In the genomic region with DNA sequence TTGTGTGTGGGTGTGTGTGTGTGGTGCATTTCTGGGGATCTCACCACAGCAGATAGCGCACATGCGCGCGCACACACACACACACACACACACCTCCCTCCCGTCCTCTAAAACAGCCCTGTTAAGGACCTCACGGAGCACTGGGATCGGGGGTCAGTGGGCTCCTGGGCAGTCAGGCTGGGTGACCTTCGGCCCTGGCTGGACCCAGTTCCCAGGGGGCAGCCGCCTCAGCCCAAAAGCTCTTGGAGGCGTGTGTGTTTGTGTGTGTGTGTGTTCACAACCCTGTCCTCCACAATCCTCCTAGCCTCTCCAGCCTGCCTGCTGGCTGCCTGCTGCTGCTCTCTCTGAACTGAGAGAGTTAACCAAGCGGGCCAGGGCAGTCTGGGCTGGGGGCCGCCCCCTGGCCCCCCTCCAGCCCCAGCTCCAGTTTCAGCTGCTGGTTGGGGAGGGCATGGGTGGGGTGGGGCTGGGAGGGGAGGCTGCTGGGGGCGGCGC, we compare ENCODE assay signal across 11 cellular contexts. TPM values are rescaled to one million over a fixed set of nuclear protein-coding genes. Genes with fewer than 3 reads are reported as not detected.
DNase-seq lines count a peak whose midpoint lies in the region; ATAC-seq and TF ChIP-seq lines count a peak whose summit lies in the region.
"Had no signal": no experiment of that assay in that cellular context is flagged by ENCODE, and none has a peak within 500 bp of the region (broad histone marks: within the 10 kb centered on the region; RNA-seq: fewer than 3 reads in every experiment).

No MANE protein-coding gene starts in this region.

- no peaks in the 10 kb centered on the region for H3K9me3 ChIP-seq in ectodermal cell (ENCODE audit: control insufficient read depth, low read length)
- no peaks in the 10 kb centered on the region for H3K9me3 ChIP-seq in lung (ENCODE audit: control insufficient read depth in 2 of 2, insufficient read depth in 1 of 2, low read length in 1 of 2)
- H3K9me3 ChIP-seq in thyroid gland, result no peaks in the 10 kb centered on the region

- no peak for TF ChIP-seq POLR2A in thyroid gland (IDR thresholded peaks at IDR 0.05)

- intact Hi-C loops in thyroid gland (cut with DNase I), result no loop called here

- peaks cover 19% of the 10 kb centered on the region for H3K27me3 ChIP-seq in ectodermal cell (ENCODE audit: control insufficient read depth, insufficient read depth, low read length, poor library complexity, severe bottlenecking)
- no peaks in the 10 kb centered on the region for H3K27me3 ChIP-seq in lung (ENCODE audit: control insufficient read depth, insufficient read depth)
- no peaks in the 10 kb centered on the region for H3K27me3 ChIP-seq in thyroid gland

- DNase-seq in lung (ENCODE audit: low spot score), result no peak
- DNase-seq in thyroid gland, result no peak
- DNase-seq in NCI-H2227 (lab: John Stamatoyannopoulos, UW; ENCODE audit: unreplicated experiment), result no peak
- no peak for DNase-seq in mesenteric fat pad (ENCODE audit: low spot score)
- no peak for DNase-seq in COR-L47 (lab: John Stamatoyannopoulos, UW)
- DNase-seq: activated T-cell treated with anti-CD3 and anti-CD28 coated beads, Interleukin-2, amount 50 U/mL, for 72 hours; central memory CD4-positive, alpha-beta T cell; naive B cell; NCI-H1436 treated with DMSO at 0.1 percent for 48 hours; stimulated activated CD4-positive, alpha-beta T cell treated with anti-CD3 and anti-CD28 coated beads, Interleukin-2, amount 100 ng/mL, for 48 hours had no signal

- no peak for ATAC-seq in lung (ENCODE audit: insufficient read depth, low FRiP score)
- ATAC-seq: activated T-cell treated with anti-CD3 and anti-CD28 coated beads, Interleukin-2, amount 50 U/mL, for 72 hours had no signal

- H3K4me1 ChIP-seq in ectodermal cell (ENCODE audit: control insufficient read depth, insufficient read depth, low read length) (peaks cover 59% of the 10 kb centered on the region), lung (ENCODE audit: control insufficient read depth in 2 of 2, insufficient read depth in 2 of 2, low read length in 2 of 2) (peaks cover 5 to 13% of the 10 kb centered on the region in 2 donors), thyroid gland (peaks cover 4 to 21% of the 10 kb centered on the region in 2 donors)

- H3K36me3 ChIP-seq in ectodermal cell (ENCODE audit: control insufficient read depth, insufficient read depth, low read length) (no peaks in the 10 kb centered on the region), lung (ENCODE audit: control insufficient read depth in 2 of 2, insufficient read depth in 2 of 2, low read length in 2 of 2) (no peaks in the 10 kb centered on the region), thyroid gland (no peaks in the 10 kb centered on the region)

- TF ChIP-seq CTCF in lung (IDR thresholded peaks at IDR 0.05; ENCODE audit: control extremely low read depth, extremely low read depth) (no peak), thyroid gland (IDR thresholded peaks at IDR 0.05) (no peak)

- H3K4me3 ChIP-seq in ectodermal cell (ENCODE audit: insufficient read depth, low read depth, low read length) (no peak overlapping the region), lung (no peak overlapping the region), thyroid gland (replicated peaks in 1 of 3) (no peak overlapping the region)

- H3K27ac ChIP-seq in ectodermal cell (ENCODE audit: insufficient read depth, low read depth, low read length, poor library complexity, severe bottlenecking), result peak overlapping the region; percentile 81
- H3K27ac ChIP-seq in lung (ENCODE audit: low read depth in 1 of 2, low read length in 1 of 2), result peak overlapping the region; percentile 65 to 87
- H3K27ac ChIP-seq in thyroid gland, result peak overlapping the region; percentile 36 to 75 (median 68)

- 75 to 79% methylated on average over 14 of the region's 14 CpGs for WGBS in ectodermal cell, 2 experiments
- WGBS in lung, 2 donors, result 76 to 88% methylated on average over 11 to 14 of the region's 14 CpGs
- 62 to 70% methylated on average over 10 to 12 of the region's 14 CpGs for WGBS in thyroid gland, 2 donors

RNA-seq across cellular contexts. Expression of a gene that starts 0.3 kb away (rescaled TPM):
- 4.2 TPM for polyA plus RNA-seq in ectodermal cell (2013, experiment 1 of 4)
- 4.9 TPM for polyA plus RNA-seq in ectodermal cell (2013, experiment 2 of 4)
- 2.2 TPM for polyA plus RNA-seq in ectodermal cell (2013, experiment 3 of 4)
- 7.2 TPM for polyA plus RNA-seq in ectodermal cell (2013, experiment 4 of 4)
- total RNA-seq in lung (10 to 100 TPM; 17.8 to 27.5 TPM), thyroid gland (10 to 100 TPM in 2 of 4 donors, 1 to 10 TPM in 2; 1.1 to 26.3 (median 8.8) TPM), mesenteric fat pad (47.3 TPM)
- 10 to 100 TPM in 1 of 2 donors, 1 to 10 TPM in 1; 5.7 to 37.6 TPM for polyA plus RNA-seq in lung

RNA-seq across cellular contexts. Expression of a gene that starts 3.5 kb away (rescaled TPM):
- polyA plus RNA-seq in ectodermal cell (2013, experiment 1 of 4), result 3.1 TPM
- 3.0 TPM for polyA plus RNA-seq in ectodermal cell (2013, experiment 2 of 4)
- polyA plus RNA-seq in ectodermal cell (2013, experiment 3 of 4), result 4.4 TPM
- polyA plus RNA-seq in ectodermal cell (2013, experiment 4 of 4), result 4.3 TPM
- total RNA-seq in lung, result 1 to 10 TPM; 3.5 to 4.6 TPM
- 10 to 100 TPM in 1 of 2 donors, 1 to 10 TPM in 1; 1.6 to 11.2 TPM for polyA plus RNA-seq in lung
- 10 to 100 TPM in 1 of 4 donors, 1 to 10 TPM in 3; 3.2 to 10.9 (median 6.9) TPM for total RNA-seq in thyroid gland
- 7.7 TPM for total RNA-seq in mesenteric fat pad

RNA-seq across cellular contexts. Expression of a gene that starts 4.7 kb away (rescaled TPM):
- polyA plus RNA-seq in ectodermal cell (2013, experiment 1 of 4), result 6.0 TPM
- polyA plus RNA-seq in ectodermal cell (2013, experiment 2 of 4), result 4.4 TPM
- 5.6 TPM for polyA plus RNA-seq in ectodermal cell (2013, experiment 3 of 4)
- 7.8 TPM for polyA plus RNA-seq in ectodermal cell (2013, experiment 4 of 4)
- total RNA-seq in lung (not detected), thyroid gland (1 to 10 TPM in 1 of 4 donors, not detected in 3; 1.6 TPM), mesenteric fat pad (0.48 TPM)
- under 1 TPM; 0.31 to 0.39 TPM for polyA plus RNA-seq in lung

RNA-seq across cellular contexts. Expression of a gene that starts 16.2 kb away (rescaled TPM):
- 42.1 TPM for polyA plus RNA-seq in ectodermal cell (2013, experiment 1 of 4)
- 31.4 TPM for polyA plus RNA-seq in ectodermal cell (2013, experiment 2 of 4)
- polyA plus RNA-seq in ectodermal cell (2013, experiment 3 of 4), result 37.2 TPM
- polyA plus RNA-seq in ectodermal cell (2013, experiment 4 of 4), result 44.3 TPM
- total RNA-seq in lung (100 to 1,000 TPM in 1 of 2 donors, 1 to 10 TPM in 1; 9.9 to 124 TPM), thyroid gland (10 to 100 TPM in 3 of 4 donors, 1 to 10 TPM in 1; 9.3 to 52.4 (median 19.6) TPM), mesenteric fat pad (73.4 TPM)
- 100 to 1,000 TPM; 152 to 203 TPM for polyA plus RNA-seq in lung

RNA-seq across cellular contexts. Expression of a gene that starts 22.7 kb away (rescaled TPM):
- not detected for polyA plus RNA-seq in ectodermal cell (2013, experiment 1 of 4)
- polyA plus RNA-seq in ectodermal cell (2013, experiment 2 of 4), result not detected
- polyA plus RNA-seq in ectodermal cell (2013, experiment 3 of 4), result not detected
- polyA plus RNA-seq in ectodermal cell (2013, experiment 4 of 4), result not detected
- total RNA-seq in lung, result 100 to 1,000 TPM; 130 to 172 TPM
- 100 to 1,000 TPM; 147 to 467 TPM for polyA plus RNA-seq in lung
- 1 to 10 TPM in 1 of 4 donors, not detected in 3; 1.1 TPM for total RNA-seq in thyroid gland
- 1.3 TPM for total RNA-seq in mesenteric fat pad
- total RNA-seq: activated T-cell treated with anti-CD3 and anti-CD28 coated beads, Interleukin-2, amount 50 U/mL, for 72 hours had no signal
